12 cellular contexts compared by ENCODE assay signal in the genomic region with DNA sequence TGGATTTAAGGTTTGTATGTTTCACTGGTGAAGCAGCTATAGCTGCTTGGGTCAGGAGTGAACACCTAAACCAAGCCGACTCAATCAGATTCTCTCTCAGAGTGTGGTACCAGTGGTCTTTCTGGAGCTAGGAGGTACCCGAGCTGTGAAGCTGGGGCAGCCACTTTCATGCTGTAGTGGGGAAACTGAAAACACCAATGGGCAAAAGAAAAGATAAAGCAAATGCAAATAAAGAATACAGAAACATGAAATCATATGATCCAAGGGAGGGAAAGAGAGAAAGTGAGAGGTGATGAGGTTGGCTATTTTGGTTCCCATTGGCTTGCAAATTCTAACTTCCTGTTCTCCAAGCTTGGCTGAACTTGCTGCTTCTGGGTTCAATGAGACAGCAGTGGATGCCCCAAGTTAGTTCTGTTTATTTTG.
DNase-seq lines count a peak whose midpoint lies in the region; ATAC-seq and TF ChIP-seq lines count a peak whose summit lies in the region.
"Had no signal": no experiment of that assay in that cellular context is flagged by ENCODE, and none has a peak within 500 bp of the region (broad histone marks: within the 10 kb centered on the region; RNA-seq: fewer than 3 reads in every experiment).

No MANE protein-coding gene starts in this region.

- ATAC-seq in GM18502 (IDR thresholded peaks at IDR 0.05; ENCODE audit: poor library complexity, unreplicated experiment) (peak; percentile 96), GM19463 (IDR thresholded peaks at IDR 0.05; ENCODE audit: unreplicated experiment) (peak; percentile 91), HG02943 (IDR thresholded peaks at IDR 0.05; ENCODE audit: low read depth, unreplicated experiment) (peak; percentile 86), mucosa of descending colon (no peak)
- ATAC-seq: naive thymus-derived CD8-positive, alpha-beta T cell had no signal

- DNase-seq in lower leg skin (ENCODE audit: low spot score in 2 of 2), result no peak
- DNase-seq in NCI-H187 treated with DMSO at 0.1 percent for 48 hours (lab: John Stamatoyannopoulos, UW), result no peak
- no peak for DNase-seq in HuH-7.5 (ENCODE audit: low spot score)
- DNase-seq in mucosa of descending colon, result no peak
- DNase-seq: naive thymus-derived CD8-positive, alpha-beta T cell; NCI-H446; stimulated activated naive CD4-positive, alpha-beta T cell had no signal

- TF ChIP-seq CTCF in lower leg skin (IDR thresholded peaks at IDR 0.05) (no peak), mucosa of descending colon (IDR thresholded peaks at IDR 0.05) (no peak)

- H3K9me3 ChIP-seq in mucosa of descending colon, result no peaks in the 10 kb centered on the region

- H3K4me3 ChIP-seq in lower leg skin (ENCODE audit: low read depth, poor library complexity, severe bottlenecking) (no peak overlapping the region), mucosa of descending colon (no peak overlapping the region)

- no peaks in the 10 kb centered on the region for H3K4me1 ChIP-seq in mucosa of descending colon (ENCODE audit: low read depth)

- intact Hi-C loops in lower leg skin (cut with DNase I; ENCODE audit: low total_unique reads), result no loop called here
- intact Hi-C loops in mucosa of descending colon (cut with DNase I, micrococcal nuclease), result no loop called here

- 84 to 90% methylated on average over 2 of the region's 2 CpGs for WGBS in lower leg skin, 2 donors

- H3K9me3 Mint-ChIP-seq in IgD-negative memory B cell, result peaks cover 0 to 7% (median 2%) of the 10 kb centered on the region in 3 donors

- H3K4me3 Mint-ChIP-seq in IgD-negative memory B cell, result peak overlapping the region in 2 of 4 donors; percentile 63 to 91
- H3K4me3 Mint-ChIP-seq: brain; naive thymus-derived CD8-positive, alpha-beta T cell had no signal

- no peaks in the 10 kb centered on the region for H3K27me3 Mint-ChIP-seq in IgD-negative memory B cell
- H3K27me3 Mint-ChIP-seq: brain; naive thymus-derived CD8-positive, alpha-beta T cell had no signal

- TF ChIP-seq POLR2A in lower leg skin (IDR thresholded peaks at IDR 0.05), result no peak

- H3K27ac Mint-ChIP-seq in IgD-negative memory B cell, result peak overlapping the region; percentile 1 to 63 (median 4)
- H3K27ac Mint-ChIP-seq: brain; naive thymus-derived CD8-positive, alpha-beta T cell had no signal

- H3K36me3 ChIP-seq in mucosa of descending colon (ENCODE audit: low read depth), result no peaks in the 10 kb centered on the region

- no peaks in the 10 kb centered on the region for H3K36me3 Mint-ChIP-seq in IgD-negative memory B cell
- H3K36me3 Mint-ChIP-seq: brain had no signal

- peaks cover 10 to 24% (median 15%) of the 10 kb centered on the region in 3 donors for H3K4me1 Mint-ChIP-seq in IgD-negative memory B cell
